ENCODE assay signal across 8 cellular contexts in the genomic region with DNA sequence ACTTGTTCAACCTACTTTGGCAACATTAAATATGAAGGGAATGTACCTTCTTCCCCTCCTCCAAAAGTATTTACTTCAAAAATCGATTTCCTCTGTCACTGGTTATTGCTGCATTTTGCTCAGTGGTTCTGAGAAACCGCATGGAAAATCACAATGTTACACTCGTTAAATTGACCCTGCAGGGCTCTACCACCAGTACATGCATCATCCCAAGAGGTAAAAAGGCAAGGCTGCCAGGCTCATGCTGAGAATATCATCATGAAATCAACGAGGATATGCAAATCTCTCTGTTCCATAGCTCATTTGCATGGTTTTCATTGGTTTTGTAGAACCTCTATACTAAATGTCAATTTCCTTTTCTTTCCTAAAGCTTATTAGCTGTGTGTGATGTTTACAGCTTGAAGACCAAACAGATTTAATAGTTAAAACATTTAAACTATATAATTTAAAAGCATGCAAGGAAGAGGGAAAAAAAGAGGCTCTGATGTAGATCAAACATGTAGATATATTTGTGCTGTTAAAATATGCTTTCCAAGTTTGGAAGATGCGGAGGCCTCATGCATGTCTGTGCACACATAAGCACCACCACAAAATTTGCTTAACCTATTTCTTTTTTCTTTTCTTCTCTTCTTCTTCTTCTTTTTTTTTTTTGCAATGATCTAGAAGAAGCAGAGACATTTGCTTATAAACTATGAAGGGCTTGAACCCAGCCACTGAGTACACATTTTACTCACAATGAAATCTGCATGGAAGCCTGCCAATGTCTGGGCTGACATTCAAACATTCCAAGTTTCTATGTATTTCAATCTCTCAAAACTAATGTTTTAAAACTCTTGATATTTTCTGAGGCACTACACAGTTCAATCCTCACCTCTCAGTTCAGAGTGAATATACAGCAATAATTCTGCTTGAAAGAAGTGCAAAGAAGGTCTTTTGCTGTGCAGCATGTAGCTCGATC.
DNase-seq lines count a peak whose midpoint lies in the region; ATAC-seq and TF ChIP-seq lines count a peak whose summit lies in the region.

No MANE protein-coding gene starts in this region.

- H3K27ac Mint-ChIP-seq in memory B cell: peak overlapping the region; percentile 51

- H2BK5ac ChIP-seq in mesendoderm (ENCODE audit: low read length): no peak overlapping the region

- H3K9me2 ChIP-seq in PC-3 (replicated peaks; ENCODE audit: low read length): no peaks in the 10 kb centered on the region

- no peak overlapping the region for H4K5ac ChIP-seq in mesendoderm (ENCODE audit: low read length)

- H3K9ac ChIP-seq in PC-3 (ENCODE audit: low read length) (no peak overlapping the region), mesendoderm (ENCODE audit: low read length) (no peak overlapping the region)

- no peaks in the 10 kb centered on the region for H3K79me2 ChIP-seq in PC-3 (ENCODE audit: low read length)
- no peaks in the 10 kb centered on the region for H3K79me2 ChIP-seq in mesendoderm (ENCODE audit: control insufficient read depth, insufficient read depth, low read length)

- H3K36me3 Mint-ChIP-seq in memory B cell: peaks cover 18% of the 10 kb centered on the region

- POLR2A ChIA-PET in PC-3 (lab: Charles Lee; ENCODE audit: unreplicated experiment): no interaction called here

- H2BK120ac ChIP-seq in mesendoderm (ENCODE audit: low read depth, low read length): no peak overlapping the region

- H3K36me3 ChIP-seq in PC-3 (ENCODE audit: low read depth, low read length) (no peaks in the 10 kb centered on the region), mesendoderm (ENCODE audit: control insufficient read depth, insufficient read depth, low read length) (no peaks in the 10 kb centered on the region)

- peak; percentile 45 for DNase-seq in PC-3
- DNase-seq in memory B cell (ENCODE audit: low spot score in 2 of 2): no peak
- no peak for DNase-seq in mesendoderm
- no peak for DNase-seq in NCI-H226
- DNase-seq in NCI-H1105 treated with DMSO at 0.1 percent for 48 hours (lab: John Stamatoyannopoulos, UW): no peak
- DNase-seq in inferior parietal cortex (ENCODE audit: extremely low spot score): no peak

- intact Hi-C loops in PC-3 (cut with micrococcal nuclease): loop anchor here (10.0 kb wide), 1 partner anchor 142 kb away; no protein-coding TSS in a partner anchor

- no peak overlapping the region for H3K23ac ChIP-seq in mesendoderm (ENCODE audit: low read length)

- no peak overlapping the region for H2AK5ac ChIP-seq in mesendoderm (ENCODE audit: low read length)

- H3K27ac ChIP-seq in PC-3 (ENCODE audit: low read length): no peak overlapping the region
- H3K27ac ChIP-seq in mesendoderm (ENCODE audit: low read depth, low read length): no peak overlapping the region

- H2AFZ ChIP-seq in PC-3 (ENCODE audit: low read length): no peak overlapping the region

- H4K20me1 ChIP-seq in PC-3 (ENCODE audit: low read length): no peaks in the 10 kb centered on the region

- H3K56ac ChIP-seq in mesendoderm (ENCODE audit: low read length): no peak overlapping the region

- H3K4me2 ChIP-seq in PC-3 (ENCODE audit: low read length) (no peak overlapping the region), mesendoderm (ENCODE audit: low read length) (no peak overlapping the region)

- H3K18ac ChIP-seq in mesendoderm (ENCODE audit: low read length): no peak overlapping the region

- H3K4me1 Mint-ChIP-seq in memory B cell: peaks cover 46% of the 10 kb centered on the region

- no peak overlapping the region for H2BK15ac ChIP-seq in mesendoderm (replicated peaks; ENCODE audit: low read depth)

- H3K4ac ChIP-seq in mesendoderm (ENCODE audit: low read depth, low read length): no peak overlapping the region

- ATAC-seq in GM18511 (IDR thresholded peaks at IDR 0.05; ENCODE audit: unreplicated experiment) (peak; percentile 77), GM21717 (IDR thresholded peaks at IDR 0.05; ENCODE audit: unreplicated experiment) (peak; percentile 61), PC-3 (peak; percentile 46), memory B cell (ENCODE audit: low read depth) (peak; percentile 60)

- peaks cover 2% of the 10 kb centered on the region for H3K9me3 Mint-ChIP-seq in memory B cell

- H3K27me3 ChIP-seq in PC-3 (ENCODE audit: low read length) (no peaks in the 10 kb centered on the region), mesendoderm (ENCODE audit: insufficient read depth, low read length, poor library complexity) (no peaks in the 10 kb centered on the region)

- no CpG with 5 or more reads among the region's 6 CpGs for WGBS in mesendoderm (ENCODE audit: extremely low coverage, insufficient coverage, low lambda C conversion rate)

- TF ChIP-seq CTCF in PC-3 (conservative IDR thresholded peaks at IDR 0.05; ENCODE audit: low read depth, low read length): no peak

- H4K8ac ChIP-seq in mesendoderm (ENCODE audit: low read depth, low read length): no peak overlapping the region

- no peaks in the 10 kb centered on the region for H3K79me1 ChIP-seq in mesendoderm (ENCODE audit: low read length)

- H3K9me3 ChIP-seq in PC-3 (ENCODE audit: low read length): no peaks in the 10 kb centered on the region

- BruUV-seq in PC-3 (replicated peaks; lab: Mats Ljungman, UMichigan): no TSS peak

- H3K27me3 Mint-ChIP-seq in memory B cell: no peaks in the 10 kb centered on the region

- CTCF ChIA-PET in PC-3 (lab: Charles Lee): no interaction called here

- no peak overlapping the region for H3K4me3 ChIP-seq in PC-3 (ENCODE audit: low read length)
- H3K4me3 ChIP-seq in mesendoderm (ENCODE audit: low read length): no peak overlapping the region

- H3F3A ChIP-seq in PC-3 (ENCODE audit: low read length, unreplicated experiment): no peaks in the 10 kb centered on the region

- H3K4me1 ChIP-seq in PC-3 (ENCODE audit: insufficient read depth, low read length): peaks cover 6% of the 10 kb centered on the region; the same call in 1 of the 2 replicates
- no peaks in the 10 kb centered on the region for H3K4me1 ChIP-seq in mesendoderm (ENCODE audit: control insufficient read depth, low read depth, low read length)

- H3K4me3 Mint-ChIP-seq in memory B cell: peak overlapping the region; percentile 70
